Comparison of ENCODE assay signal across 1 cellular context in genomic region chrX:133323450-133323849, GRCh38.
TF ChIP-seq lines count a peak whose summit lies in the region.

No MANE protein-coding gene starts in this region.

TF ChIP-seq in GM23338, 12 proteins besides CTCF, POLR2A, EP300 and RAD21 (continued from another document):
- TF ChIP-seq ZNF462 (CRISPR knock-in tag; IDR thresholded peaks at IDR 0.05) (no peak), EZH2phosphoT487 (IDR thresholded peaks at IDR 0.05; ENCODE audit: unreplicated experiment) (no peak), EZH2 (IDR thresholded peaks at IDR 0.05; ENCODE audit: low read depth, unreplicated experiment) (no peak), POLR2AphosphoS5 (IDR thresholded peaks at IDR 0.05; ENCODE audit: low read depth) (no peak), ZNF331 (CRISPR knock-in tag; IDR thresholded peaks at IDR 0.05; ENCODE audit: low read depth) (no peak), CREB1 (CRISPR knock-in tag; IDR thresholded peaks at IDR 0.05; ENCODE audit: low read depth) (no peak)
